ENCODE assay signal across 21 cellular contexts in the genomic region with DNA sequence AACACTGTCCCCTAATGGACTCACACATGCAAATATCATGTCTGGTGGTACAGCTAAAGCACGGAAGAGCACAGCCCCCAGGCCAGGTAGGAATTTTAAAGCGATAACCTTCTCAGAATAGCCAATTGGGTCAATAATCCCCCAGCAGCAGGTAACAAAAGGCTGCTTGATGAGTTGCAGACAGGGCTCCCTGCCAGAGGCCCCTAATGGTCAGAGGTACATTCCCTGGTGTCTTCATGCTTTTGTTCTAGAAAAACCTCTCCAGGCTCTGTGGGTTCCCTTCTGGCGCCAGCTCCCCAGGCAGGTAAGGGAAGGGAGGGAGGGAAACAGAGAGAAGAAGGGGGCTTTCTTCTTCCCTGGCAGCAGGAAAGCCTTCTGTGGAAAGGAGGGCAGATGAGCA. TPM values are rescaled to one million over a fixed set of nuclear protein-coding genes. Genes with fewer than 3 reads are reported as not detected.
"Had no signal": no experiment of that assay in that cellular context is flagged by ENCODE, and none has a peak within 500 bp of the region (broad histone marks: within the 10 kb centered on the region; RNA-seq: fewer than 3 reads in every experiment).

No MANE protein-coding gene starts in this region.

- H3K27me3 ChIP-seq: body of pancreas, left lung, upper lobe of right lung had no signal

- H3K4me1 ChIP-seq: body of pancreas, left lung, psoas muscle, upper lobe of right lung had no signal

- ATAC-seq: body of pancreas; left lung; natural killer cell; psoas muscle; sciatic nerve; stimulated activated naive CD8-positive, alpha-beta T cell treated with anti-CD3 and anti-CD28 coated beads, Interleukin-15, amount 100 ng/mL, for 72 hours; upper lobe of right lung had no signal

- H3K4me3 ChIP-seq: body of pancreas, left lung, psoas muscle, upper lobe of right lung had no signal

- H3K9me3 Mint-ChIP-seq: activated CD4-positive, alpha-beta T cell treated with anti-CD3 and anti-CD28 coated beads, Interleukin-2, amount 10 ng/mL, durations not matched to agents 7 days and 5 days; activated T-helper 1 cell treated with anti-CD3 and anti-CD28 coated beads, Interleukin-12 subunit alpha, Interleukin-12 subunit beta, Interleukin-2, Interleukin-4 antibody, amounts not matched to agents 30 ng/mL and 10 ng/mL and 1 ng/mL, durations not matched to agents 14 hours and 24 hours and 36 hours; central memory CD8-positive, alpha-beta T cell; natural killer cell; stimulated activated naive CD8-positive, alpha-beta T cell treated with anti-CD3 and anti-CD28 coated beads, Interleukin-15, amount 100 ng/mL, for 72 hours had no signal

- H3K27ac ChIP-seq: body of pancreas, left lung, psoas muscle, upper lobe of right lung had no signal

- H3K27ac Mint-ChIP-seq: activated CD4-positive, alpha-beta T cell treated with anti-CD3 and anti-CD28 coated beads, Interleukin-2, amount 10 ng/mL, durations not matched to agents 7 days and 5 days; activated naive CD8-positive, alpha-beta T cell treated with anti-CD3 and anti-CD28 coated beads for 36 hours; activated T-helper 1 cell treated with anti-CD3 and anti-CD28 coated beads, Interleukin-12 subunit alpha, Interleukin-12 subunit beta, Interleukin-2, Interleukin-4 antibody, amounts not matched to agents 30 ng/mL and 10 ng/mL and 1 ng/mL, durations not matched to agents 14 hours and 24 hours and 36 hours; natural killer cell; stimulated activated naive CD8-positive, alpha-beta T cell treated with anti-CD3 and anti-CD28 coated beads, Interleukin-15, amount 100 ng/mL, for 72 hours had no signal

- DNase-seq: activated CD4-positive, alpha-beta T cell treated with anti-CD3 and anti-CD28 coated beads, Interleukin-2, amount 10 ng/mL, durations not matched to agents 7 days and 5 days; activated CD4-positive, CD25-positive, alpha-beta regulatory T cell; activated CD8-positive, alpha-beta memory T cell treated with anti-CD3 and anti-CD28 coated beads for 24 hours; activated naive CD8-positive, alpha-beta T cell treated with anti-CD3 and anti-CD28 coated beads for 36 hours; amygdala; body of pancreas; cortex of kidney; effector CD8-positive, alpha-beta T cell; foreskin fibroblast; glutamatergic neuron; left lung; mammary epithelial cell; natural killer cell; psoas muscle; stimulated activated naive CD8-positive, alpha-beta T cell treated with anti-CD3 and anti-CD28 coated beads, Interleukin-15, amount 100 ng/mL, for 72 hours had no signal

- H3K4me1 Mint-ChIP-seq: activated CD4-positive, alpha-beta T cell treated with anti-CD3 and anti-CD28 coated beads, Interleukin-2, amount 10 ng/mL, durations not matched to agents 7 days and 5 days; activated naive CD8-positive, alpha-beta T cell treated with anti-CD3 and anti-CD28 coated beads for 36 hours; central memory CD8-positive, alpha-beta T cell; natural killer cell; stimulated activated naive CD8-positive, alpha-beta T cell treated with anti-CD3 and anti-CD28 coated beads, Interleukin-15, amount 100 ng/mL, for 72 hours had no signal

- H3K4me3 Mint-ChIP-seq: activated CD4-positive, alpha-beta T cell treated with anti-CD3 and anti-CD28 coated beads, Interleukin-2, amount 10 ng/mL, durations not matched to agents 7 days and 5 days; activated naive CD8-positive, alpha-beta T cell treated with anti-CD3 and anti-CD28 coated beads for 36 hours; activated T-helper 1 cell treated with anti-CD3 and anti-CD28 coated beads, Interleukin-12 subunit alpha, Interleukin-12 subunit beta, Interleukin-2, Interleukin-4 antibody, amounts not matched to agents 30 ng/mL and 10 ng/mL and 1 ng/mL, durations not matched to agents 14 hours and 24 hours and 36 hours; central memory CD8-positive, alpha-beta T cell; natural killer cell; stimulated activated naive CD8-positive, alpha-beta T cell treated with anti-CD3 and anti-CD28 coated beads, Interleukin-15, amount 100 ng/mL, for 72 hours had no signal

- H3K36me3 ChIP-seq: left lung, upper lobe of right lung had no signal

- H3K9me3 ChIP-seq: body of pancreas, left lung, psoas muscle, upper lobe of right lung had no signal

- H3K36me3 Mint-ChIP-seq: activated naive CD8-positive, alpha-beta T cell treated with anti-CD3 and anti-CD28 coated beads for 36 hours; natural killer cell had no signal

RNA-seq across cellular contexts. Expression of a gene that starts 43.4 kb away (rescaled TPM):
- total RNA-seq: activated CD4-positive, alpha-beta T cell treated with anti-CD3 and anti-CD28 coated beads, Interleukin-2, amount 10 ng/mL, durations not matched to agents 7 days and 5 days; activated naive CD8-positive, alpha-beta T cell treated with anti-CD3 and anti-CD28 coated beads for 36 hours; activated T-helper 1 cell treated with anti-CD3 and anti-CD28 coated beads, Interleukin-12 subunit alpha, Interleukin-12 subunit beta, Interleukin-2, Interleukin-4 antibody, amounts not matched to agents 30 ng/mL and 10 ng/mL and 1 ng/mL, durations not matched to agents 14 hours and 24 hours and 36 hours; natural killer cell; T-helper 2 cell treated with Interferon-gamma antibody and Interleukin-4, amounts not matched to agents 100 ng/mL and 5 ng/mL, for 36 hours had no signal
- polyA plus RNA-seq: keratinocyte had no signal
